Comparison of ENCODE assay signal across 12 cellular contexts in genomic region chr2:217919204-217919603, GRCh38.
DNase-seq lines count a peak whose midpoint lies in the region; ATAC-seq, FAIRE-seq and TF ChIP-seq lines count a peak whose summit lies in the region.
"Had no signal": no experiment of that assay in that cellular context is flagged by ENCODE, and none has a peak within 500 bp of the region (broad histone marks: within the 10 kb centered on the region; RNA-seq: fewer than 3 reads in every experiment).

No MANE protein-coding gene starts in this region.

- TF ChIP-seq CTCF in left lung (IDR thresholded peaks at IDR 0.05): no peak
- no peak for TF ChIP-seq CTCF in smooth muscle cell (IDR thresholded peaks at IDR 0.05; ENCODE audit: borderline replicate concordance, insufficient read depth, poor library complexity, severe bottlenecking)

- H3K36me3 ChIP-seq in GM23248 (ENCODE audit: low read depth): peaks cover 14% of the 10 kb centered on the region; the same call in 1 of the 2 replicates
- H3K36me3 ChIP-seq in left lung: peaks cover 0 to 4% of the 10 kb centered on the region in 2 donors
- no peaks in the 10 kb centered on the region for H3K36me3 ChIP-seq in smooth muscle cell (ENCODE audit: low read depth)
- H3K36me3 ChIP-seq in SJCRH30: no peaks in the 10 kb centered on the region

- H3K9me2 ChIP-seq in GM23248 (ENCODE audit: insufficient read depth): no peaks in the 10 kb centered on the region

- intact Hi-C loops in left lung (cut with DNase I): no loop called here

- no peak for FAIRE-seq in GM12892 (lab: Jason Lieb, UNC)
- FAIRE-seq: GM18507 had no signal

- H3K9me3 ChIP-seq in GM23248 (ENCODE audit: low read depth): no peaks in the 10 kb centered on the region
- H3K9me3 ChIP-seq in left lung: no peaks in the 10 kb centered on the region
- H3K9me3 ChIP-seq in smooth muscle cell (replicated peaks; ENCODE audit: low read depth): no peaks in the 10 kb centered on the region
- no peaks in the 10 kb centered on the region for H3K9me3 ChIP-seq in SJCRH30 (replicated peaks)

- H3K27ac ChIP-seq in GM23248 (peak overlapping the region; percentile 71), caudate nucleus (ENCODE audit: low read depth, low read length) (peak overlapping the region; percentile 52), left lung (peak overlapping the region; percentile 66 to 71), smooth muscle cell (ENCODE audit: low read depth) (peak overlapping the region; percentile 82), SJCRH30 (no peak overlapping the region)

- WGBS in GM23248 (ENCODE audit: low coverage in 1 of 2, low lambda C conversion rate in 2 of 2, missing lambda C conversion rate in 2 of 2), 2 experiments: 80 to 86% methylated on average over 7 to 8 of the region's 8 CpGs
- 82% methylated on average over 8 of the region's 8 CpGs for WGBS in smooth muscle cell (ENCODE audit: low lambda C conversion rate)

- H3K79me2 ChIP-seq in GM23248 (ENCODE audit: insufficient read depth) (peaks cover 100% of the 10 kb centered on the region), smooth muscle cell (ENCODE audit: low read depth) (peaks cover 71% of the 10 kb centered on the region)

- H4K20me1 ChIP-seq in GM23248 (ENCODE audit: insufficient read depth) (no peaks in the 10 kb centered on the region), smooth muscle cell (ENCODE audit: low read depth) (peaks cover 100% of the 10 kb centered on the region)

- H3F3A ChIP-seq in GM23248 (ENCODE audit: insufficient read depth): peaks cover 43% of the 10 kb centered on the region
- peaks cover 6% of the 10 kb centered on the region for H3F3A ChIP-seq in smooth muscle cell (ENCODE audit: low read depth)

- no peak for TF ChIP-seq POLR2A in GM12892 (IDR thresholded peaks at IDR 0.05; ENCODE audit: low read depth, low read length)

- ATAC-seq in left lung (peak; percentile 2), GM19452 (IDR thresholded peaks at IDR 0.05; ENCODE audit: unreplicated experiment) (no peak)

- H3K27me3 ChIP-seq in GM23248 (replicated peaks; ENCODE audit: insufficient read depth): no peaks in the 10 kb centered on the region
- H3K27me3 ChIP-seq in left lung: no peaks in the 10 kb centered on the region
- H3K27me3 ChIP-seq in smooth muscle cell (ENCODE audit: low read depth): no peaks in the 10 kb centered on the region
- peaks cover 13% of the 10 kb centered on the region for H3K27me3 ChIP-seq in SJCRH30

- in situ Hi-C loops in GM23248 (cut with MboI): no loop called here

- peak overlapping the region; percentile 49 for H3K9ac ChIP-seq in GM23248
- H3K9ac ChIP-seq in smooth muscle cell (ENCODE audit: low read depth): no peak overlapping the region

- peak overlapping the region; percentile 36 for H3K4me2 ChIP-seq in GM23248 (ENCODE audit: unreplicated experiment)
- peak overlapping the region; percentile 47 for H3K4me2 ChIP-seq in smooth muscle cell

- H3K4me1 ChIP-seq in GM23248 (ENCODE audit: insufficient read depth) (peaks cover 51% of the 10 kb centered on the region), left lung (peaks cover 73 to 100% of the 10 kb centered on the region in 2 donors), smooth muscle cell (ENCODE audit: low read depth) (peaks cover 35% of the 10 kb centered on the region), SJCRH30 (no peaks in the 10 kb centered on the region)

- H3K4me3 ChIP-seq in GM23248: no peak overlapping the region
- no peak overlapping the region for H3K4me3 ChIP-seq in left lung
- H3K4me3 ChIP-seq in smooth muscle cell: no peak overlapping the region
- no peak overlapping the region for H3K4me3 ChIP-seq in SJCRH30

- H2AFZ ChIP-seq in GM23248 (no peak overlapping the region), smooth muscle cell (ENCODE audit: low read depth) (no peak overlapping the region)

- DNase-seq in GM23248: no peak
- DNase-seq in caudate nucleus (lab: John Stamatoyannopoulos, UW): no peak
- peak in 1 of 2 donors; percentile 79 for DNase-seq in left lung
- no peak for DNase-seq in smooth muscle cell (lab: John Stamatoyannopoulos, UW; ENCODE audit: unreplicated experiment)
- no peak for DNase-seq in SJCRH30
- DNase-seq in amygdala (lab: John Stamatoyannopoulos, UW): no peak
- no peak for DNase-seq in GM12892 (ENCODE audit: insufficient read length)
- DNase-seq: activated CD4-positive, alpha-beta memory T cell treated with anti-CD3 and anti-CD28 coated beads, Interleukin-2, amount 10 ng/mL, durations not matched to agents 7 days and 5 days; activated naive CD4-positive, alpha-beta T cell treated with anti-CD3 and anti-CD28 coated beads, Interleukin-2, amount 50 U/mL, for 16 hours; NCI-H2107 had no signal
